ENCODE assay signal across 12 cellular contexts in the genomic region with DNA sequence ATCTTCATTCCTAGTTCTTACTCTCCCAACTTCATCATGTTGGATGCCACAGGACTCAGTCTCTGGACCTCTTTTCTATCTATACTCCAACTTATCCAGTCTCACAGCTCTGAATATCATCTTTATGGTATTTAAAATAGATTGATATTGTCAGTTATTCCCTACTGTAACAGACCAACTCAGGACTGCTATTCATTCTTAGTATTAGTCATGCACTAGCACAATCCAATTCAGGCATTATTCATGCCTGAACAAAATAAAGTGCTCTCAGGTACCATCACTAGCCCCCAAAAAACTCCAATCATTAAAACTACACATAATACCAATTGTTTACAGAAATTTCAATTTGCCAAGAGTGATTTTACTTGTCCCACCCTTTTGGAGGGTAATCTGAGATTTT. TPM values are rescaled to one million over a fixed set of nuclear protein-coding genes. Genes with fewer than 3 reads are reported as not detected.
DNase-seq lines count a peak whose midpoint lies in the region; ATAC-seq, FAIRE-seq and TF ChIP-seq lines count a peak whose summit lies in the region.
"Had no signal": no experiment of that assay in that cellular context is flagged by ENCODE, and none has a peak within 500 bp of the region (broad histone marks: within the 10 kb centered on the region; RNA-seq: fewer than 3 reads in every experiment).

No MANE protein-coding gene starts in this region.

- H3K27ac ChIP-seq in cardiac muscle cell (peak overlapping the region; percentile 9), heart left ventricle (no peak overlapping the region), astrocyte (ENCODE audit: low read depth, low read length) (no peak overlapping the region)

- intact Hi-C loops in heart left ventricle (cut with DNase I), result no loop called here

- H3K36me3 Mint-ChIP-seq in astrocyte (ENCODE audit: low read depth, unreplicated experiment), result peaks cover 1% of the 10 kb centered on the region

- no peak overlapping the region for H3K4me2 ChIP-seq in astrocyte (ENCODE audit: low read length)

- TF ChIP-seq CTCF in cardiac muscle cell (IDR thresholded peaks at IDR 0.05; ENCODE audit: low read depth, low read length) (no peak), heart left ventricle (IDR thresholded peaks at IDR 0.05) (no peak), astrocyte (IDR thresholded peaks at IDR 0.05; ENCODE audit: insufficient read depth, low read depth, low read length) (no peak)

- H3K27me3 Mint-ChIP-seq in astrocyte (ENCODE audit: low read depth, unreplicated experiment), result no peaks in the 10 kb centered on the region

- TF ChIP-seq POLR2A in heart left ventricle (IDR thresholded peaks at IDR 0.05), result no peak

- H3K4me1 ChIP-seq in cardiac muscle cell (ENCODE audit: low read depth) (no peaks in the 10 kb centered on the region), heart left ventricle (peaks cover 0 to 35% (median 6%) of the 10 kb centered on the region in 12 donors), astrocyte (ENCODE audit: insufficient read depth, low read length) (no peaks in the 10 kb centered on the region)

- H3K36me3 ChIP-seq in cardiac muscle cell (no peaks in the 10 kb centered on the region), heart left ventricle (no peaks in the 10 kb centered on the region), astrocyte (ENCODE audit: insufficient read depth, low read length) (no peaks in the 10 kb centered on the region)

- no peak overlapping the region for H3K4me3 ChIP-seq in cardiac muscle cell
- no peak overlapping the region for H3K4me3 ChIP-seq in heart left ventricle
- H3K4me3 ChIP-seq in astrocyte (ENCODE audit: insufficient read depth, low read depth, low read length), result no peak overlapping the region

- H3K79me2 ChIP-seq in astrocyte (ENCODE audit: insufficient read depth, low read length), result peaks cover 92% of the 10 kb centered on the region

- DNase-seq in cardiac muscle cell (ENCODE audit: low read depth in 1 of 2, low spot score in 1 of 2) (no peak), heart left ventricle (no peak), astrocyte (ENCODE audit: low read depth) (peak; percentile 22), urothelium cell line (ENCODE audit: low spot score) (no peak), HUDEP-2 (lab: John Stamatoyannopoulos, UW; ENCODE audit: unreplicated experiment in 76 of 76) (no peak), dedifferentiated amniotic fluid mesenchymal stem cell (ENCODE audit: extremely low spot score) (no peak)
- DNase-seq: activated CD4-positive, alpha-beta T cell treated with anti-CD3 and anti-CD28 coated beads, Interleukin-2, amount 50 U/mL, for 1 hour; activated naive CD4-positive, alpha-beta T cell treated with Interleukin-2 at 50 U/mL for 16 hours; PC-3 had no signal

- ATAC-seq in heart left ventricle (no peak), HG03432 (IDR thresholded peaks at IDR 0.05; ENCODE audit: unreplicated experiment) (peak; percentile 47), GM19467 (IDR thresholded peaks at IDR 0.05; ENCODE audit: unreplicated experiment) (no peak)
- ATAC-seq: PC-3 had no signal

- H3K9me3 ChIP-seq in cardiac muscle cell (ENCODE audit: low read depth) (no peaks in the 10 kb centered on the region), heart left ventricle (peaks cover 0 to 17% (median 0%) of the 10 kb centered on the region in 12 donors), astrocyte (ENCODE audit: insufficient read depth, low read depth, low read length) (no peaks in the 10 kb centered on the region)

- H3K9me3 Mint-ChIP-seq in astrocyte (ENCODE audit: unreplicated experiment), result no peaks in the 10 kb centered on the region

- H4K20me1 ChIP-seq in astrocyte (ENCODE audit: insufficient read depth, low read length), result peaks cover 74% of the 10 kb centered on the region

- peak overlapping the region; percentile 34 for H3K27ac Mint-ChIP-seq in astrocyte (ENCODE audit: unreplicated experiment)

- peaks cover 13% of the 10 kb centered on the region for H3K4me1 Mint-ChIP-seq in astrocyte (ENCODE audit: low read depth, unreplicated experiment)

- H3K9ac ChIP-seq in astrocyte (ENCODE audit: low read length), result no peak overlapping the region

- FAIRE-seq in astrocyte (lab: Jason Lieb, UNC), result no peak
- FAIRE-seq in urothelium cell line (lab: Jason Lieb, UNC), result peak; percentile 30
- FAIRE-seq: colon had no signal

- H3K4me3 Mint-ChIP-seq in astrocyte (ENCODE audit: unreplicated experiment), result no peak overlapping the region

- no peak overlapping the region for H2AFZ ChIP-seq in astrocyte (ENCODE audit: low read depth, low read length)

- no peaks in the 10 kb centered on the region for H3K27me3 ChIP-seq in cardiac muscle cell
- no peaks in the 10 kb centered on the region for H3K27me3 ChIP-seq in heart left ventricle
- no peaks in the 10 kb centered on the region for H3K27me3 ChIP-seq in astrocyte (ENCODE audit: insufficient read depth, low read length)

RNA-seq across cellular contexts. Expression of gene FRYL, which starts 37.7 kb away (rescaled TPM):
- 33.0 and 33.4 TPM in 2 replicates for total RNA-seq in cardiac muscle cell
- polyA plus RNA-seq in cardiac muscle cell, result 20.6 and 32.2 TPM in 2 replicates
- total RNA-seq in heart left ventricle, result 10 to 100 TPM; 27.0 to 61.3 (median 36.3) TPM
- polyA plus RNA-seq in heart left ventricle, result 10 to 100 TPM; 12.3 to 18.7 TPM
- total RNA-seq in astrocyte, result 70.0 and 72.0 TPM in 2 replicates
